ENCODE assay signal across 33 cellular contexts in genomic region chr2:157184161-157184910, GRCh38.
DNase-seq lines count a peak whose midpoint lies in the region; ATAC-seq, FAIRE-seq and TF ChIP-seq lines count a peak whose summit lies in the region.
"Had no signal": no experiment of that assay in that cellular context is flagged by ENCODE, and none has a peak within 500 bp of the region (broad histone marks: within the 10 kb centered on the region; RNA-seq: fewer than 3 reads in every experiment).

No MANE protein-coding gene starts in this region.

- TF ChIP-seq CTCF in A549 (IDR thresholded peaks at IDR 0.05), result no peak
- TF ChIP-seq CTCF in brain microvascular endothelial cell (IDR thresholded peaks at IDR 0.05; ENCODE audit: low read depth, low read length, missing control alignments), result no peak
- no peak for TF ChIP-seq CTCF in foreskin fibroblast (IDR thresholded peaks at IDR 0.05; ENCODE audit: low read depth, low read length)
- no peak for TF ChIP-seq CTCF in sigmoid colon (IDR thresholded peaks at IDR 0.05)

- H3K27ac ChIP-seq in A549 (peak overlapping the region; percentile 71 to 82; a peak in 5 of 6 replicates), brain microvascular endothelial cell (peak overlapping the region; percentile 33), sigmoid colon (no peak overlapping the region)
- H3K27ac ChIP-seq: gastroesophageal sphincter, pancreas, upper lobe of left lung had no signal

- no peaks in the 10 kb centered on the region for H3K36me3 Mint-ChIP-seq in stimulated activated naive B cell treated with anti-CD40 and anti-IgM and Interleukin-4, amounts not matched to agents 10 μg/mL and 1 μg/mL and 100 μg/mL, for 72 hours
- H3K36me3 Mint-ChIP-seq: activated naive CD4-positive, alpha-beta T cell treated with anti-CD3 and anti-CD28 coated beads, Interleukin-2, amount 10 ng/mL, durations not matched to agents 7 days and 5 days; CD4-positive, alpha-beta memory T cell; stimulated activated memory B cell treated with anti-CD40 and anti-IgM and Interleukin-4, amounts not matched to agents 10 μg/mL and 1 μg/mL and 100 μg/mL, for 72 hours had no signal

- H3K36me3 ChIP-seq in brain microvascular endothelial cell (replicated peaks) (no peaks in the 10 kb centered on the region), sigmoid colon (no peaks in the 10 kb centered on the region)
- H3K36me3 ChIP-seq: gastroesophageal sphincter, pancreas, Peyer's patch, upper lobe of left lung had no signal

- POLR2A ChIA-PET in A549 (lab: Yijun Ruan, JAX), result interaction anchor here (0.6 to 0.9 kb wide), 2 partner anchors 11 to 28 kb away, joined by 3 read pairs; no protein-coding TSS in a partner anchor

- 76% methylated on average over 3 of the region's 3 CpGs for WGBS in A549 (ENCODE audit: missing lambda C conversion rate)
- 85 to 88% methylated on average over 3 of the region's 3 CpGs for WGBS in sigmoid colon, 2 donors

- H3K4me3 ChIP-seq in A549 (no peak overlapping the region), brain microvascular endothelial cell (ENCODE audit: low read depth, low read length) (no peak overlapping the region), foreskin fibroblast (ENCODE audit: low read depth in 1 of 2, low read length in 2 of 2) (no peak overlapping the region), sigmoid colon (no peak overlapping the region)
- H3K4me3 ChIP-seq: coronary artery, gastroesophageal sphincter, GM12878, pancreas, Peyer's patch, skin epidermis, upper lobe of left lung had no signal

- 0 out of 3 replicates have a peak, but pooled peaks cover 5% of the 10 kb centered on the region for H3K9me3 ChIP-seq in A549
- no peaks in the 10 kb centered on the region for H3K9me3 ChIP-seq in sigmoid colon
- H3K9me3 ChIP-seq: gastroesophageal sphincter, pancreas, Peyer's patch, upper lobe of left lung had no signal

- no peaks in the 10 kb centered on the region for H3K27me3 ChIP-seq in brain microvascular endothelial cell (replicated peaks)
- H3K27me3 ChIP-seq in sigmoid colon, result no peaks in the 10 kb centered on the region
- H3K27me3 ChIP-seq: gastroesophageal sphincter, pancreas, Peyer's patch, upper lobe of left lung had no signal

- CTCF ChIA-PET in A549 (lab: Yijun Ruan, JAX), result interaction anchor here (0.6 to 2.1 kb wide), 12 partner anchors 9 to 1814 kb away, joined by 3 to 6 read pairs (median 3); no protein-coding TSS in a partner anchor

- ATAC-seq in A549 (no peak), GM21717 (IDR thresholded peaks at IDR 0.05; ENCODE audit: unreplicated experiment) (no peak), GM18502 (IDR thresholded peaks at IDR 0.05; ENCODE audit: poor library complexity, unreplicated experiment) (no peak)
- no peak for ATAC-seq in stimulated activated naive B cell treated with anti-CD40 and anti-IgM and Interleukin-4, amounts not matched to agents 10 μg/mL and 1 μg/mL and 100 μg/mL, for 72 hours (replicated peaks)
- ATAC-seq: activated CD8-positive, alpha-beta T cell treated with anti-CD3 and anti-CD28 coated beads for 36 hours; activated T-helper 17 cell treated with anti-CD3 and anti-CD28 coated beads, Interleukin-2, amount 50 U/mL, for 72 hours; gastroesophageal sphincter; GM12878; HCT116; HepG2; pancreas; stimulated activated memory B cell treated with anti-CD40 and anti-IgM and Interleukin-4, amounts not matched to agents 10 μg/mL and 1 μg/mL and 100 μg/mL, for 72 hours had no signal

- DNase-seq in A549 (ENCODE audit: low read depth in 1 of 2, low spot score in 1 of 2) (no peak), H54 (ENCODE audit: insufficient read length, low spot score) (no peak), brain microvascular endothelial cell (no peak), foreskin fibroblast (peak; percentile 61 to 65), sigmoid colon (no peak)
- no peak for DNase-seq in stimulated activated naive B cell treated with anti-CD40 and anti-IgM and Interleukin-4, amounts not matched to agents 10 μg/mL and 1 μg/mL and 100 μg/mL, for 72 hours
- DNase-seq: activated CD8-positive, alpha-beta T cell treated with anti-CD3 and anti-CD28 coated beads for 36 hours; activated naive CD4-positive, alpha-beta T cell treated with anti-CD3 and anti-CD28 coated beads, Interleukin-2, amount 10 ng/mL, durations not matched to agents 7 days and 5 days; amygdala; CD4-positive, alpha-beta memory T cell; effector CD8-positive, alpha-beta T cell; erythroblast; hippocampal formation; Kasumi-1; MV-4-11; NCI-H1436 treated with DMSO at 0.1 percent for 48 hours; NCI-H345; NCI-H748 treated with DMSO at 0.1 percent for 48 hours; pancreas; Peyer's patch; SIG-M5; T-helper 9 cell; upper lobe of left lung had no signal

- no peaks in the 10 kb centered on the region for H3K9me3 Mint-ChIP-seq in stimulated activated naive B cell treated with anti-CD40 and anti-IgM and Interleukin-4, amounts not matched to agents 10 μg/mL and 1 μg/mL and 100 μg/mL, for 72 hours
- H3K9me3 Mint-ChIP-seq: activated CD8-positive, alpha-beta T cell treated with anti-CD3 and anti-CD28 coated beads for 36 hours; activated naive CD4-positive, alpha-beta T cell treated with anti-CD3 and anti-CD28 coated beads, Interleukin-2, amount 10 ng/mL, durations not matched to agents 7 days and 5 days; activated T-helper 17 cell treated with anti-CD3 and anti-CD28 coated beads, Interleukin-2, amount 50 U/mL, for 72 hours; CD4-positive, alpha-beta memory T cell; stimulated activated memory B cell treated with anti-CD40 and anti-IgM and Interleukin-4, amounts not matched to agents 10 μg/mL and 1 μg/mL and 100 μg/mL, for 72 hours had no signal

- TF ChIP-seq EP300 in A549 (IDR thresholded peaks at IDR 0.05), result no peak
- no peak for TF ChIP-seq EP300 in sigmoid colon (IDR thresholded peaks at IDR 0.05)

- H3K4me2 ChIP-seq in A549, result peak overlapping the region; percentile 75; the same call in 1 of the 3 replicates

- H3K27me3 Mint-ChIP-seq in stimulated activated naive B cell treated with anti-CD40 and anti-IgM and Interleukin-4, amounts not matched to agents 10 μg/mL and 1 μg/mL and 100 μg/mL, for 72 hours, result peaks cover 7 to 8% of the 10 kb centered on the region in 2 donors

- in situ Hi-C loops in brain microvascular endothelial cell (cut with HindIII; ENCODE audit: low pct_ligation_motif_present, low sequenced_read_pairs), result loop anchor here (25.0 kb wide), 1 partner anchor 847 kb away; the partner anchor contains the start of gene NR4A2

- H3K4me1 Mint-ChIP-seq in stimulated activated naive B cell treated with anti-CD40 and anti-IgM and Interleukin-4, amounts not matched to agents 10 μg/mL and 1 μg/mL and 100 μg/mL, for 72 hours, result no peaks in the 10 kb centered on the region
- H3K4me1 Mint-ChIP-seq: activated T-helper 17 cell treated with anti-CD3 and anti-CD28 coated beads, Interleukin-2, amount 50 U/mL, for 72 hours; stimulated activated memory B cell treated with anti-CD40 and anti-IgM and Interleukin-4, amounts not matched to agents 10 μg/mL and 1 μg/mL and 100 μg/mL, for 72 hours had no signal

- TF ChIP-seq RAD21 in A549 (conservative IDR thresholded peaks at IDR 0.05 in 1 of 2, IDR thresholded peaks at IDR 0.05 in 1 of 2), result no peak

- H3K27ac Mint-ChIP-seq in stimulated activated naive B cell treated with anti-CD40 and anti-IgM and Interleukin-4, amounts not matched to agents 10 μg/mL and 1 μg/mL and 100 μg/mL, for 72 hours, result no peak overlapping the region
- H3K27ac Mint-ChIP-seq: activated CD8-positive, alpha-beta T cell treated with anti-CD3 and anti-CD28 coated beads for 36 hours; activated naive CD4-positive, alpha-beta T cell treated with anti-CD3 and anti-CD28 coated beads, Interleukin-2, amount 10 ng/mL, durations not matched to agents 7 days and 5 days; activated T-helper 17 cell treated with anti-CD3 and anti-CD28 coated beads, Interleukin-2, amount 50 U/mL, for 72 hours; CD4-positive, alpha-beta memory T cell; stimulated activated memory B cell treated with anti-CD40 and anti-IgM and Interleukin-4, amounts not matched to agents 10 μg/mL and 1 μg/mL and 100 μg/mL, for 72 hours had no signal

- no peak for FAIRE-seq in A549 (lab: Jason Lieb, UNC)
- FAIRE-seq in H54 (lab: Jason Lieb, UNC), result peak; percentile 38
- FAIRE-seq: GM12878, HepG2, pancreas had no signal

- intact Hi-C loops in sigmoid colon (cut with DNase I), result no loop called here

- no peak overlapping the region for H3K4me3 Mint-ChIP-seq in stimulated activated naive B cell treated with anti-CD40 and anti-IgM and Interleukin-4, amounts not matched to agents 10 μg/mL and 1 μg/mL and 100 μg/mL, for 72 hours
- H3K4me3 Mint-ChIP-seq: activated CD8-positive, alpha-beta T cell treated with anti-CD3 and anti-CD28 coated beads for 36 hours; activated naive CD4-positive, alpha-beta T cell treated with anti-CD3 and anti-CD28 coated beads, Interleukin-2, amount 10 ng/mL, durations not matched to agents 7 days and 5 days; activated T-helper 17 cell treated with anti-CD3 and anti-CD28 coated beads, Interleukin-2, amount 50 U/mL, for 72 hours; CD4-positive, alpha-beta memory T cell; stimulated activated memory B cell treated with anti-CD40 and anti-IgM and Interleukin-4, amounts not matched to agents 10 μg/mL and 1 μg/mL and 100 μg/mL, for 72 hours had no signal

- H3K4me1 ChIP-seq in A549 (peaks cover 26% of the 10 kb centered on the region), sigmoid colon (no peaks in the 10 kb centered on the region)
- H3K4me1 ChIP-seq: gastroesophageal sphincter, pancreas, Peyer's patch had no signal

- TF ChIP-seq POLR2A in A549 (IDR thresholded peaks at IDR 0.05; ENCODE audit: low read length) (no peak), H54 (IDR thresholded peaks at IDR 0.05; ENCODE audit: low read depth, low read length) (no peak), sigmoid colon (IDR thresholded peaks at IDR 0.05) (no peak)

TF ChIP-seq in A549, 52 proteins besides CTCF, POLR2A, EP300 and RAD21 (continues in another document):
- no peak for TF ChIP-seq POLR2AphosphoS2 (conservative IDR thresholded peaks at IDR 0.05; ENCODE audit: low read length)
- no peak for TF ChIP-seq FOSB (CRISPR knock-in tag; IDR thresholded peaks at IDR 0.05)
- TF ChIP-seq CBX8 (IDR thresholded peaks at IDR 0.05), result no peak
- TF ChIP-seq, protein P1, sequence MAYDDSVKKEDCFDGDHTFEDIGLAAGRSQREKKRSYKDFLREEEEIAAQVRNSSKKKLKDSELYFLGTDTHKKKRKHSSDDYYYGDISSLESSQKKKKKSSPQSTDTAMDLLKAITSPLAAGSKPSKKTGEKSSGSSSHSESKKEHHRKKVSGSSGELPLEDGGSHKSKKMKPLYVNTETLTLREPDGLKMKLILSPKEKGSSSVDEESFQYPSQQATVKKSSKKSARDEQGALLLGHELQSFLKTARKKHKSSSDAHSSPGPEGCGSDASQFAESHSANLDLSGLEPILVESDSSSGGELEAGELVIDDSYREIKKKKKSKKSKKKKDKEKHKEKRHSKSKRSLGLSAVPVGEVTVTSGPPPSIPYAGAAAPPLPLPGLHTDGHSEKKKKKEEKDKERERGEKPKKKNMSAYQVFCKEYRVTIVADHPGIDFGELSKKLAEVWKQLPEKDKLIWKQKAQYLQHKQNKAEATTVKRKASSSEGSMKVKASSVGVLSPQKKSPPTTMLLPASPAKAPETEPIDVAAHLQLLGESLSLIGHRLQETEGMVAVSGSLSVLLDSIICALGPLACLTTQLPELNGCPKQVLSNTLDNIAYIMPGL (CRISPR knock-in tag; IDR thresholded peaks at IDR 0.05; ENCODE audit: borderline replicate concordance), result no peak

Comparison
In these comparisons a context has a peak if more than half of its experiments do, and no peak if none do; other contexts are left out.
1. DNase-seq: peak in foreskin fibroblast (2 of 2); none in A549 (0 of 2), H54 (single experiment), brain microvascular endothelial cell (single experiment), sigmoid colon (single experiment) and stimulated activated naive B cell treated with anti-CD40 and anti-IgM and Interleukin-4, amounts not matched to agents 10 μg/mL and 1 μg/mL and 100 μg/mL, for 72 hours (single experiment).
2. H3K27ac ChIP-seq: peak in A549 (2 of 2) and brain microvascular endothelial cell (single experiment); none in sigmoid colon (0 of 4).